Comparison of ENCODE assay signal across 8 cellular contexts in the genomic region with DNA sequence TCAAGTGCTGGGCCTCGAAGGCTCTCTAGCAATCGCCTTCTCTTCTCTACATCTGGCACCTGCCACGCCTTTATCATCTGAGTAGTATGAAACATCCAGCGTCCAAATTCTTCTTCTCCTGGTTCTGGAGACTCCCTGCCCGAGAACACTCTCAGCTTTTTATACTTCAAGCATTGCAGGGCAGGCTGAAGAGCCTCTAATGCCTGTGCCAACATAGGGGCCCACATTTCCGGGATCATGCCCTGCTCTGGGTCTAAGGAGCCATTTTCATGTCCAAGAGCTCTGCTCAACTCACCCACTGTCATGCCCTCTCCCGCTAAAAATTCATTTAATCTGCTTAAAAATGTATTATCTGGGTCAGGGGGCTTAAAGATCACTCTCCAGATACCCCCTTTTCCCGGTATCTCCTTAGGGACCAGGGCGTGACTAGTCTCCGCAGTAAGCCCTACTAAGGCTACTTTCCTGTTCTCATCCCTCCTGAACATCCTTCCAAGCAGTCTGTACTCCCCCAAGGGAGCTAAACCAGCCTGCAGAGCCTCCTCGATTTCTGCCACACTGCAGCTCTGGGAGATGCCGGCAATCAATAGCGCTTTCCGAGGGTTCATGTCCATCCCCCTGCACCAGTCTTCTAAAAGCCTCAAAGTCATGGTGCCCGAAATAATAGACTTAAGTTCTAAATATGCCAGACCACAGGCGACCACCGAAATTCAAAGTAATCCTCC. TPM values are rescaled to one million over a fixed set of nuclear protein-coding genes. Genes with fewer than 3 reads are reported as not detected.
DNase-seq lines count a peak whose midpoint lies in the region; ATAC-seq, FAIRE-seq and TF ChIP-seq lines count a peak whose summit lies in the region.

No MANE protein-coding gene starts in this region.

- TF ChIP-seq EP300 in HepG2 (IDR thresholded peaks at IDR 0.05; ENCODE audit: low read depth in 2 of 2, low read length in 2 of 2) = no peak
- TF ChIP-seq EP300 in HepG2 (CRISPR knock-in tag; IDR thresholded peaks at IDR 0.05; ENCODE audit: borderline replicate concordance) = no peak

- H3K36me3 Mint-ChIP-seq in activated T-cell treated with anti-CD3 and anti-CD28 coated beads, Interleukin-2, amount 50 U/mL, for 4 hours (ENCODE audit: insufficient read depth) = peaks cover 11% of the 10 kb centered on the region

- no peak for TF ChIP-seq POLR2A in adrenal gland (IDR thresholded peaks at IDR 0.05)
- TF ChIP-seq POLR2A in HepG2 (IDR thresholded peaks at IDR 0.05; ENCODE audit: insufficient read depth in 1 of 2, low read depth in 2 of 2, low read length in 2 of 2) = no peak

- peak overlapping the region; percentile 85 for H3K9ac ChIP-seq in HepG2 (ENCODE audit: insufficient read depth, low read depth, low read length)

- TF ChIP-seq RAD21 in HepG2 (CRISPR knock-in tag; IDR thresholded peaks at IDR 0.05) = no peak

- no peak for TF ChIP-seq CTCF in adrenal gland (IDR thresholded peaks at IDR 0.05)
- no peak for TF ChIP-seq CTCF in HepG2 (CRISPR knock-in tag; IDR thresholded peaks at IDR 0.05)
- TF ChIP-seq CTCF in tibial artery (IDR thresholded peaks at IDR 0.05) = no peak

- H3K9me3 ChIP-seq in adrenal gland (replicated peaks in 1 of 3) (no peaks in the 10 kb centered on the region), HepG2 (ENCODE audit: low read length) (no peaks in the 10 kb centered on the region), tibial artery (no peaks in the 10 kb centered on the region)

- H3K27ac ChIP-seq in adrenal gland (peak overlapping the region in 4 of 5 donors; percentile 82 to 98 (median 93)), HepG2 (ENCODE audit: extremely low read length, insufficient read depth, low read length) (peak overlapping the region; percentile 86), tibial artery (peak overlapping the region; percentile 85 to 94)

- no peaks in the 10 kb centered on the region for H3K27me3 Mint-ChIP-seq in activated T-cell treated with anti-CD3 and anti-CD28 coated beads, Interleukin-2, amount 50 U/mL, for 4 hours (ENCODE audit: low read depth)

- H3K27me3 ChIP-seq in adrenal gland (no peaks in the 10 kb centered on the region), HepG2 (ENCODE audit: control insufficient read depth in 1 of 2, insufficient read depth in 2 of 2, low read length in 2 of 2) (no peaks in the 10 kb centered on the region; a peak in 1 of 5 replicates), tibial artery (no peaks in the 10 kb centered on the region)

- no peak for FAIRE-seq in HepG2 (lab: Jason Lieb, UNC)

- H3K4me3 ChIP-seq in adrenal gland (peak overlapping the region; percentile 70 to 94 (median 84)), HepG2 (replicated peaks in 1 of 3; ENCODE audit: insufficient read depth in 1 of 3, low read depth in 2 of 3, low read length in 3 of 3) (peak overlapping the region; percentile 74 to 99 (median 90)), tibial artery (peak overlapping the region; percentile 64 to 97)

- intact Hi-C loops in adrenal gland (cut with DNase I) = no loop called here
- intact Hi-C loops in HepG2 (cut with micrococcal nuclease; ENCODE audit: unreplicated experiment) = loop anchor here (2.0 kb wide), 1 partner anchor 23 kb away; the partner anchor contains the start of genes GON7 and UBR7
- intact Hi-C loops in tibial artery (cut with DNase I; ENCODE audit: low total_unique reads) = no loop called here

- peaks cover 36% of the 10 kb centered on the region for H3K4me1 Mint-ChIP-seq in activated T-cell treated with anti-CD3 and anti-CD28 coated beads, Interleukin-2, amount 50 U/mL, for 4 hours (ENCODE audit: low read depth)

- H4K20me1 ChIP-seq in HepG2 (ENCODE audit: insufficient read depth, low read length) = no peaks in the 10 kb centered on the region

- CTCF ChIA-PET in HepG2 (lab: Yijun Ruan, JAX; ENCODE audit: low intra/inter-chr PET ratio, low total read pairs) = interaction anchor here (1.1 kb wide), 1 partner anchor 69 kb away, joined by 5 read pairs; the partner anchor contains the start of gene ITPK1

- no peak for DNase-seq in activated T-cell treated with anti-CD3 and anti-CD28 coated beads, Interleukin-2, amount 50 U/mL, for 4 hours
- no peak for DNase-seq in activated T-cell treated with anti-CD3 and anti-CD28 coated beads, Interleukin-2, amount 50 U/mL, for 1 hour
- DNase-seq in adrenal gland (peak in 1 of 7 donors; percentile 45), HepG2 (ENCODE audit: low spot score) (no peak), tibial artery (no peak), middle frontal gyrus (ENCODE audit: extremely low spot score, low spot score) (no peak)

- no peak for ATAC-seq in activated T-cell treated with anti-CD3 and anti-CD28 coated beads, Interleukin-2, amount 50 U/mL, for 4 hours
- ATAC-seq in HepG2 = peak; percentile 4
- ATAC-seq in GM19324 (IDR thresholded peaks at IDR 0.05; ENCODE audit: low FRiP score, unreplicated experiment) = no peak
- ATAC-seq in GM21381 (IDR thresholded peaks at IDR 0.05; ENCODE audit: unreplicated experiment) = no peak

- POLR2A ChIA-PET in HepG2 (lab: Yijun Ruan, JAX) = interaction anchor here (0.8 to 1.9 kb wide), 6 partner anchors 8 to 164 kb away, joined by 3 to 26 read pairs (median 5); partner anchors contain the start of genes GON7 and UBR7

- H3K79me2 ChIP-seq in HepG2 (ENCODE audit: insufficient read depth, low read length) = peaks cover 28% of the 10 kb centered on the region

- peaks cover 0 to 10% of the 10 kb centered on the region in 2 donors for H3K36me3 ChIP-seq in adrenal gland (replicated peaks in 1 of 2)
- H3K36me3 ChIP-seq in HepG2 (replicated peaks in 1 of 2; ENCODE audit: control insufficient read depth in 1 of 2, insufficient read depth in 2 of 2, low read length in 2 of 2) = peaks cover 4 to 24% of the 10 kb centered on the region in 2 experiments; a peak in 3 of 5 replicates
- H3K36me3 ChIP-seq in tibial artery = peaks cover 4 to 25% (median 14%) of the 10 kb centered on the region in 3 donors

- in situ Hi-C loops in HepG2 (cut with HindIII; ENCODE audit: extremely low pct_ligation_motif_present, low pct_unique_long_range_greater_than_20kb) = no loop called here

- H3K4me1 ChIP-seq in adrenal gland (replicated peaks in 1 of 2) (peaks cover 9 to 34% of the 10 kb centered on the region in 2 donors), HepG2 (ENCODE audit: insufficient read depth, low read length) (peaks cover 32% of the 10 kb centered on the region), tibial artery (peaks cover 0 to 32% (median 22%) of the 10 kb centered on the region in 4 donors)

- H3K4me2 ChIP-seq in HepG2 (ENCODE audit: low read depth, low read length) = peak overlapping the region; percentile 81

- no peak overlapping the region for H2AFZ ChIP-seq in HepG2 (ENCODE audit: low read length)

- TSS peak; percentile 70 for BruUV-seq in HepG2 (replicated peaks; lab: Mats Ljungman, UMichigan)

- peak overlapping the region; percentile 90 for H3K4me3 Mint-ChIP-seq in activated T-cell treated with anti-CD3 and anti-CD28 coated beads, Interleukin-2, amount 50 U/mL, for 4 hours

- H3K9me3 Mint-ChIP-seq in activated T-cell treated with anti-CD3 and anti-CD28 coated beads, Interleukin-2, amount 50 U/mL, for 4 hours = no peaks in the 10 kb centered on the region

- 47 to 64% (median 51%) methylated on average over 14 to 17 of the region's 17 CpGs for WGBS in adrenal gland, 4 donors
- WGBS in HepG2 (ENCODE audit: low lambda C conversion rate) = 36% methylated on average over 16 of the region's 17 CpGs

RNA-seq across cellular contexts. Expression of gene MOAP1, which starts 0.9 kb away (rescaled TPM):
- total RNA-seq in activated T-cell treated with anti-CD3 and anti-CD28 coated beads, Interleukin-2, amount 50 U/mL, for 4 hours = 10 to 100 TPM; 15.9 to 19.3 (median 16.8) TPM
- total RNA-seq in adrenal gland (10 to 100 TPM; 29.0 to 52.9 (median 38.6) TPM), HepG2 (2016; rRNA removed; fragmentation: Illumina TruSeq; extraction: Trizol) (14.6 and 14.9 TPM in 2 replicates)
- polyA plus RNA-seq in adrenal gland (10 to 100 TPM; 12.7 to 55.6 (median 13.8) TPM), HepG2 (2011; rRNA removed) (47.0 and 48.6 TPM in 2 replicates)
- total RNA-seq in HepG2 (2016; cell fraction: cytosol; rRNA removed; fragmentation: Illumina TruSeq; extraction: Trizol; ENCODE audit: low read depth) = 2.6 TPM in 2 replicates
- 14.8 and 15.2 TPM in 2 replicates for total RNA-seq in HepG2 (2016; cell fraction: insoluble cytoplasmic fraction; rRNA removed; fragmentation: Illumina TruSeq; extraction: Trizol)
- 7.5 and 8.6 TPM in 2 replicates for total RNA-seq in HepG2 (2016; cell fraction: membrane; rRNA removed; fragmentation: Illumina TruSeq; extraction: Trizol)
- 10.0 and 11.2 TPM in 2 replicates for total RNA-seq in HepG2 (2016; cell fraction: nucleus; rRNA removed; fragmentation: Illumina TruSeq; extraction: Trizol)
- 34.9 and 57.3 TPM in 2 replicates for polyA plus RNA-seq in HepG2 (2011; cell fraction: cytosol; rRNA removed)
- 12.5 and 24.3 TPM in 2 replicates for polyA plus RNA-seq in HepG2 (2011; cell fraction: nucleus; rRNA removed)
- 22.2 and 29.6 TPM in 2 replicates for polyA plus RNA-seq in HepG2 (2012)
- polyA plus RNA-seq in HepG2 (2016; cell fraction: cytosol; fragmentation: Illumina TruSeq; extraction: Trizol; ENCODE audit: low read depth) = 2.0 and 2.1 TPM in 2 replicates
- polyA plus RNA-seq in HepG2 (2016; cell fraction: insoluble cytoplasmic fraction; fragmentation: Illumina TruSeq; extraction: Trizol; ENCODE audit: low read depth) = 13.6 and 14.1 TPM in 2 replicates
- 5.0 and 5.9 TPM in 2 replicates for polyA plus RNA-seq in HepG2 (2016; cell fraction: membrane; fragmentation: Illumina TruSeq; extraction: Trizol; ENCODE audit: low read depth)
- polyA plus RNA-seq in HepG2 (2016; cell fraction: nucleus; fragmentation: Illumina TruSeq; extraction: Trizol; ENCODE audit: insufficient read depth, low read depth) = 16.6 and 18.7 TPM in 2 replicates
- 6.5 and 13.5 TPM in 2 replicates for polyA minus RNA-seq in HepG2 (2011; rRNA and poly(A)+ RNA removed; ENCODE audit: low replicate concordance)
- polyA minus RNA-seq in HepG2 (2011; cell fraction: cytosol; rRNA and poly(A)+ RNA removed) = 14.9 and 19.2 TPM in 2 replicates
- polyA minus RNA-seq in HepG2 (2011; cell fraction: nucleus; rRNA and poly(A)+ RNA removed) = 8.9 and 11.3 TPM in 2 replicates

RNA-seq across cellular contexts. Expression of gene LYSET, which starts 1.4 kb away (rescaled TPM):
- 10 to 100 TPM; 20.0 to 21.0 (median 20.7) TPM for total RNA-seq in activated T-cell treated with anti-CD3 and anti-CD28 coated beads, Interleukin-2, amount 50 U/mL, for 4 hours
- total RNA-seq in adrenal gland (10 to 100 TPM; 17.2 to 37.9 (median 22.0) TPM), HepG2 (2016; rRNA removed; fragmentation: Illumina TruSeq; extraction: Trizol) (19.1 and 20.1 TPM in 2 replicates)
- polyA plus RNA-seq in adrenal gland (10 to 100 TPM; 12.0 to 32.9 (median 22.7) TPM), HepG2 (2011; rRNA removed) (36.4 and 36.6 TPM in 2 replicates)
- total RNA-seq in HepG2 (2016; cell fraction: cytosol; rRNA removed; fragmentation: Illumina TruSeq; extraction: Trizol; ENCODE audit: low read depth) = 42.0 and 42.3 TPM in 2 replicates
- total RNA-seq in HepG2 (2016; cell fraction: insoluble cytoplasmic fraction; rRNA removed; fragmentation: Illumina TruSeq; extraction: Trizol) = 16.7 and 22.4 TPM in 2 replicates
- 51.5 and 52.1 TPM in 2 replicates for total RNA-seq in HepG2 (2016; cell fraction: membrane; rRNA removed; fragmentation: Illumina TruSeq; extraction: Trizol)
- 12.2 and 14.3 TPM in 2 replicates for total RNA-seq in HepG2 (2016; cell fraction: nucleus; rRNA removed; fragmentation: Illumina TruSeq; extraction: Trizol)
- polyA plus RNA-seq in HepG2 (2011; cell fraction: cytosol; rRNA removed) = 16.8 and 29.8 TPM in 2 replicates
- polyA plus RNA-seq in HepG2 (2011; cell fraction: nucleus; rRNA removed) = 5.7 and 8.0 TPM in 2 replicates
- 31.1 and 33.0 TPM in 2 replicates for polyA plus RNA-seq in HepG2 (2012)
- polyA plus RNA-seq in HepG2 (2016; cell fraction: cytosol; fragmentation: Illumina TruSeq; extraction: Trizol; ENCODE audit: low read depth) = 79.3 and 89.7 TPM in 2 replicates
- polyA plus RNA-seq in HepG2 (2016; cell fraction: insoluble cytoplasmic fraction; fragmentation: Illumina TruSeq; extraction: Trizol; ENCODE audit: low read depth) = 30.2 and 31.4 TPM in 2 replicates
- 77.9 and 80.5 TPM in 2 replicates for polyA plus RNA-seq in HepG2 (2016; cell fraction: membrane; fragmentation: Illumina TruSeq; extraction: Trizol; ENCODE audit: low read depth)
- polyA plus RNA-seq in HepG2 (2016; cell fraction: nucleus; fragmentation: Illumina TruSeq; extraction: Trizol; ENCODE audit: insufficient read depth, low read depth) = 26.1 and 29.5 TPM in 2 replicates
- polyA minus RNA-seq in HepG2 (2011; rRNA and poly(A)+ RNA removed; ENCODE audit: low replicate concordance) = 9.2 and 13.6 TPM in 2 replicates
- 7.6 and 9.5 TPM in 2 replicates for polyA minus RNA-seq in HepG2 (2011; cell fraction: cytosol; rRNA and poly(A)+ RNA removed)
- polyA minus RNA-seq in HepG2 (2011; cell fraction: nucleus; rRNA and poly(A)+ RNA removed) = 11.3 and 12.2 TPM in 2 replicates

RNA-seq across cellular contexts. Expression of gene GON7, which starts 23.1 kb away (rescaled TPM):
- total RNA-seq in activated T-cell treated with anti-CD3 and anti-CD28 coated beads, Interleukin-2, amount 50 U/mL, for 4 hours = 10 to 100 TPM; 16.0 to 17.7 (median 16.9) TPM
- 10 to 100 TPM in 7 of 8 donors, 1 to 10 TPM in 1; 9.4 to 23.2 (median 18.0) TPM for total RNA-seq in adrenal gland
- 10 to 100 TPM; 13.3 to 34.9 (median 16.9) TPM for polyA plus RNA-seq in adrenal gland
- total RNA-seq in HepG2 (2016; rRNA removed; fragmentation: Illumina TruSeq; extraction: Trizol) = 28.0 and 45.9 TPM in 2 replicates
- 10.0 and 10.6 TPM in 2 replicates for total RNA-seq in HepG2 (2016; cell fraction: cytosol; rRNA removed; fragmentation: Illumina TruSeq; extraction: Trizol; ENCODE audit: low read depth)
- total RNA-seq in HepG2 (2016; cell fraction: insoluble cytoplasmic fraction; rRNA removed; fragmentation: Illumina TruSeq; extraction: Trizol) = 31.3 and 51.3 TPM in 2 replicates
- 19.3 and 22.3 TPM in 2 replicates for total RNA-seq in HepG2 (2016; cell fraction: membrane; rRNA removed; fragmentation: Illumina TruSeq; extraction: Trizol)
- total RNA-seq in HepG2 (2016; cell fraction: nucleus; rRNA removed; fragmentation: Illumina TruSeq; extraction: Trizol) = 10.7 and 11.5 TPM in 2 replicates
- 8.9 and 11.9 TPM in 2 replicates for polyA plus RNA-seq in HepG2 (2011; rRNA removed)
- polyA plus RNA-seq in HepG2 (2011; cell fraction: cytosol; rRNA removed) = 6.4 and 8.8 TPM in 2 replicates
- 1.5 and 2.1 TPM in 2 replicates for polyA plus RNA-seq in HepG2 (2011; cell fraction: nucleus; rRNA removed)
- polyA plus RNA-seq in HepG2 (2012) = 12.2 and 13.2 TPM in 2 replicates
- polyA plus RNA-seq in HepG2 (2016; cell fraction: cytosol; fragmentation: Illumina TruSeq; extraction: Trizol; ENCODE audit: low read depth) = 10.7 and 11.1 TPM in 2 replicates
- 47.3 and 54.8 TPM in 2 replicates for polyA plus RNA-seq in HepG2 (2016; cell fraction: insoluble cytoplasmic fraction; fragmentation: Illumina TruSeq; extraction: Trizol; ENCODE audit: low read depth)
- 19.2 and 21.7 TPM in 2 replicates for polyA plus RNA-seq in HepG2 (2016; cell fraction: membrane; fragmentation: Illumina TruSeq; extraction: Trizol; ENCODE audit: low read depth)
- 15.8 and 18.4 TPM in 2 replicates for polyA plus RNA-seq in HepG2 (2016; cell fraction: nucleus; fragmentation: Illumina TruSeq; extraction: Trizol; ENCODE audit: insufficient read depth, low read depth)
- polyA minus RNA-seq in HepG2 (2011; rRNA and poly(A)+ RNA removed; ENCODE audit: low replicate concordance) = 2.3 and 3.7 TPM in 2 replicates
- polyA minus RNA-seq in HepG2 (2011; cell fraction: cytosol; rRNA and poly(A)+ RNA removed) = 2.7 and 4.6 TPM in 2 replicates
- 2.3 and 2.4 TPM in 2 replicates for polyA minus RNA-seq in HepG2 (2011; cell fraction: nucleus; rRNA and poly(A)+ RNA removed)

RNA-seq across cellular contexts. Expression of gene UBR7, which starts 23.3 kb away (rescaled TPM):
- total RNA-seq in activated T-cell treated with anti-CD3 and anti-CD28 coated beads, Interleukin-2, amount 50 U/mL, for 4 hours = 10 to 100 TPM; 25.4 to 30.2 (median 27.0) TPM
- total RNA-seq in adrenal gland (10 to 100 TPM; 13.2 to 32.9 (median 18.4) TPM), HepG2 (2016; rRNA removed; fragmentation: Illumina TruSeq; extraction: Trizol) (19.7 and 35.5 TPM in 2 replicates)
- polyA plus RNA-seq in adrenal gland (10 to 100 TPM in 1 of 3 donors, 1 to 10 TPM in 2; 7.8 to 26.5 (median 9.3) TPM), HepG2 (2011; rRNA removed) (8.5 and 11.0 TPM in 2 replicates)
- 2.1 and 2.3 TPM in 2 replicates for total RNA-seq in HepG2 (2016; cell fraction: cytosol; rRNA removed; fragmentation: Illumina TruSeq; extraction: Trizol; ENCODE audit: low read depth)
- total RNA-seq in HepG2 (2016; cell fraction: insoluble cytoplasmic fraction; rRNA removed; fragmentation: Illumina TruSeq; extraction: Trizol) = 20.8 and 37.3 TPM in 2 replicates
- total RNA-seq in HepG2 (2016; cell fraction: membrane; rRNA removed; fragmentation: Illumina TruSeq; extraction: Trizol) = 9.5 and 11.1 TPM in 2 replicates
- 10.5 and 10.7 TPM in 2 replicates for total RNA-seq in HepG2 (2016; cell fraction: nucleus; rRNA removed; fragmentation: Illumina TruSeq; extraction: Trizol)
- 6.5 and 8.1 TPM in 2 replicates for polyA plus RNA-seq in HepG2 (2011; cell fraction: cytosol; rRNA removed)
- 6.4 and 6.8 TPM in 2 replicates for polyA plus RNA-seq in HepG2 (2011; cell fraction: nucleus; rRNA removed)
- 6.1 and 10.7 TPM in 2 replicates for polyA plus RNA-seq in HepG2 (2012)
- 1.8 and 2.0 TPM in 2 replicates for polyA plus RNA-seq in HepG2 (2016; cell fraction: cytosol; fragmentation: Illumina TruSeq; extraction: Trizol; ENCODE audit: low read depth)
- polyA plus RNA-seq in HepG2 (2016; cell fraction: insoluble cytoplasmic fraction; fragmentation: Illumina TruSeq; extraction: Trizol; ENCODE audit: low read depth) = 34.6 and 35.6 TPM in 2 replicates
- polyA plus RNA-seq in HepG2 (2016; cell fraction: membrane; fragmentation: Illumina TruSeq; extraction: Trizol; ENCODE audit: low read depth) = 5.7 and 6.7 TPM in 2 replicates
- polyA plus RNA-seq in HepG2 (2016; cell fraction: nucleus; fragmentation: Illumina TruSeq; extraction: Trizol; ENCODE audit: insufficient read depth, low read depth) = 15.4 and 15.7 TPM in 2 replicates
- polyA minus RNA-seq in HepG2 (2011; rRNA and poly(A)+ RNA removed; ENCODE audit: low replicate concordance) = 6.6 and 21.0 TPM in 2 replicates
- 6.9 and 11.5 TPM in 2 replicates for polyA minus RNA-seq in HepG2 (2011; cell fraction: cytosol; rRNA and poly(A)+ RNA removed)
- 7.5 and 8.0 TPM in 2 replicates for polyA minus RNA-seq in HepG2 (2011; cell fraction: nucleus; rRNA and poly(A)+ RNA removed)
